In genomic region chr11:65047581-65048422, GRCh38 we compare ENCODE assay signal across 7 cellular contexts. TPM values are rescaled to one million over a fixed set of nuclear protein-coding genes. Genes with fewer than 3 reads are reported as not detected.
DNase-seq lines count a peak whose midpoint lies in the region; ATAC-seq and TF ChIP-seq lines count a peak whose summit lies in the region.
"Had no signal": no experiment of that assay in that cellular context is flagged by ENCODE, and none has a peak within 500 bp of the region (broad histone marks: within the 10 kb centered on the region; RNA-seq: fewer than 3 reads in every experiment).

No MANE protein-coding gene starts in this region.

- peaks cover 15% of the 10 kb centered on the region for H3K4me1 Mint-ChIP-seq in central memory CD8-positive, alpha-beta T cell

- H3K9me3 Mint-ChIP-seq in central memory CD8-positive, alpha-beta T cell: no peaks in the 10 kb centered on the region

- no peaks in the 10 kb centered on the region for H3K36me3 Mint-ChIP-seq in central memory CD8-positive, alpha-beta T cell (ENCODE audit: insufficient read depth)

- peak overlapping the region; percentile 93 for H3K27ac Mint-ChIP-seq in central memory CD8-positive, alpha-beta T cell (ENCODE audit: low read depth)
- H3K27ac Mint-ChIP-seq: progenitor cell of endocrine pancreas had no signal

- H3K4me2 ChIP-seq in osteoblast (ENCODE audit: insufficient read depth, low read length): peak overlapping the region; percentile 83

- H3K4me3 ChIP-seq in osteoblast (ENCODE audit: insufficient read depth, low read length): peak overlapping the region; percentile 74
- no peak overlapping the region for H3K4me3 ChIP-seq in WERI-Rb-1 (ENCODE audit: low read depth, low read length)

- no peak for ATAC-seq in GM18505 (IDR thresholded peaks at IDR 0.05; ENCODE audit: unreplicated experiment)
- ATAC-seq in central memory CD8-positive, alpha-beta T cell (replicated peaks; ENCODE audit: extremely low read depth, poor library complexity, severe bottlenecking): peak; percentile 24

- H3K27me3 Mint-ChIP-seq in central memory CD8-positive, alpha-beta T cell: no peaks in the 10 kb centered on the region
- H3K27me3 Mint-ChIP-seq: progenitor cell of endocrine pancreas had no signal

- H3K4me3 Mint-ChIP-seq in central memory CD8-positive, alpha-beta T cell: peak overlapping the region; percentile 85

- TF ChIP-seq CTCF in osteoblast (IDR thresholded peaks at IDR 0.05; ENCODE audit: extremely low read depth, low read depth, low read length) (no peak), WERI-Rb-1 (IDR thresholded peaks at IDR 0.05; ENCODE audit: low read depth, low read length) (no peak)

- H3K27ac ChIP-seq in osteoblast (ENCODE audit: low read depth, low read length) (no peak overlapping the region), WERI-Rb-1 (no peak overlapping the region)

- H3K9me3 ChIP-seq in osteoblast (ENCODE audit: low read depth, low read length): no peaks in the 10 kb centered on the region
- H3K9me3 ChIP-seq in WERI-Rb-1 (ENCODE audit: severe bottlenecking): no peaks in the 10 kb centered on the region

- peak overlapping the region; percentile 91 for H2AFZ ChIP-seq in osteoblast (ENCODE audit: low read length)

- no peak for DNase-seq in central memory CD8-positive, alpha-beta T cell (ENCODE audit: low spot score in 2 of 2)
- DNase-seq in osteoblast (ENCODE audit: insufficient read length, low spot score, missing footprints) (peak; percentile 94), NCI-H345 treated with DMSO at 0.1 percent for 48 hours (lab: John Stamatoyannopoulos, UW; ENCODE audit: unreplicated experiment) (no peak), WERI-Rb-1 (no peak)
- DNase-seq in effector CD4-positive, alpha-beta T cell: no peak

- H3K36me3 ChIP-seq in osteoblast (ENCODE audit: insufficient read depth, low read length) (peaks cover 2% of the 10 kb centered on the region), WERI-Rb-1 (peaks cover 36% of the 10 kb centered on the region)

- peaks cover 11% of the 10 kb centered on the region for H3K4me1 ChIP-seq in osteoblast (ENCODE audit: insufficient read depth, low read length)

- H3K79me2 ChIP-seq in osteoblast (ENCODE audit: insufficient read depth, low read length): no peaks in the 10 kb centered on the region

- H3K27me3 ChIP-seq in osteoblast (ENCODE audit: insufficient read depth, low read length) (no peaks in the 10 kb centered on the region), WERI-Rb-1 (ENCODE audit: insufficient read depth, low read depth, severe bottlenecking) (no peaks in the 10 kb centered on the region)

- H4K20me1 ChIP-seq in osteoblast (ENCODE audit: insufficient read depth, low read length): no peaks in the 10 kb centered on the region

- TF ChIP-seq POLR2A in GM18505 (IDR thresholded peaks at IDR 0.05; ENCODE audit: borderline replicate concordance, extremely low read depth, insufficient read depth, insufficient read length): peak; percentile 16

RNA-seq across cellular contexts. Expression of gene SAC3D1, which starts 6.8 kb away (rescaled TPM):
- total RNA-seq in osteoblast: 7.6 and 9.7 TPM in 2 replicates

RNA-seq across cellular contexts. Expression of gene NAALADL1, which starts 10.6 kb away (rescaled TPM):
- total RNA-seq in osteoblast: 15.6 and 17.7 TPM in 2 replicates

RNA-seq across cellular contexts. Expression of gene SNX15, which starts 20.6 kb away (rescaled TPM):
- total RNA-seq in osteoblast: 12.3 and 13.0 TPM in 2 replicates

RNA-seq across cellular contexts. Expression of gene ARL2, which starts 33.8 kb away (rescaled TPM):
- 66.3 and 78.5 TPM in 2 replicates for total RNA-seq in osteoblast

RNA-seq across cellular contexts. Expression of gene CDCA5, which starts 36.0 kb away (rescaled TPM):
- 2.1 and 3.3 TPM in 2 replicates for total RNA-seq in osteoblast
